ENCODE assay signal across 8 cellular contexts in genomic region chr2:237696471-237696870, GRCh38.
A peak's percentile ranks its signal among the peaks of the same experiment; 100 is the strongest.
DNase-seq lines count a peak whose midpoint lies in the region; ATAC-seq and TF ChIP-seq lines count a peak whose summit lies in the region.

No MANE protein-coding gene starts in this region.

- intact Hi-C loops in activated T-helper 1 cell treated with anti-CD3 and anti-CD28 coated beads, Interleukin-12 subunit alpha, Interleukin-12 subunit beta, Interleukin-2, Interleukin-4 antibody, amounts not matched to agents 30 ng/mL and 10 ng/mL and 1 ng/mL, durations not matched to agents 14 hours and 24 hours and 36 hours (cut with micrococcal nuclease), result loop anchor here (5.0 kb wide), 1 partner anchor 609 kb away; the partner anchor contains the start of gene COPS8
- intact Hi-C loops in naive thymus-derived CD4-positive, alpha-beta T cell (cut with micrococcal nuclease), result loop anchor here (2.0 to 10.0 kb wide), 6 partner anchors 20 to 1152 kb away; partner anchors contain the start of gene UBE2F (in 1 of the 2)

- peak overlapping the region; percentile 98 for H3K27ac Mint-ChIP-seq in activated T-helper 1 cell treated with anti-CD3 and anti-CD28 coated beads, Interleukin-12 subunit alpha, Interleukin-12 subunit beta, Interleukin-2, Interleukin-4 antibody, amounts not matched to agents 30 ng/mL and 10 ng/mL and 1 ng/mL, durations not matched to agents 14 hours and 24 hours and 36 hours
- peak overlapping the region; percentile 89 to 98 (median 94) for H3K27ac Mint-ChIP-seq in naive thymus-derived CD4-positive, alpha-beta T cell

- H3K4me3 Mint-ChIP-seq in activated T-helper 1 cell treated with anti-CD3 and anti-CD28 coated beads, Interleukin-12 subunit alpha, Interleukin-12 subunit beta, Interleukin-2, Interleukin-4 antibody, amounts not matched to agents 30 ng/mL and 10 ng/mL and 1 ng/mL, durations not matched to agents 14 hours and 24 hours and 36 hours, result peak overlapping the region; percentile 99
- peak overlapping the region; percentile 82 to 98 (median 90) for H3K4me3 Mint-ChIP-seq in naive thymus-derived CD4-positive, alpha-beta T cell

- CTCF ChIA-PET in HEK293 (lab: Yijun Ruan, JAX), result interaction anchor here (1.3 kb wide), 1 partner anchor 49 kb away, joined by 3 read pairs; no protein-coding TSS in a partner anchor
- CTCF ChIA-PET in naive thymus-derived CD4-positive, alpha-beta T cell (lab: Charles Lee), result interaction anchor here (0.7 to 6.5 kb wide), 6 partner anchors 9 to 48 kb away, joined by 3 to 43 read pairs (median 4); no protein-coding TSS in a partner anchor

- peaks cover 60% of the 10 kb centered on the region for H3K4me1 ChIP-seq in HEK293 (ENCODE audit: control insufficient read depth, insufficient read depth, low read length)
- H3K4me1 ChIP-seq in naive thymus-derived CD4-positive, alpha-beta T cell (ENCODE audit: control insufficient read depth in 2 of 2, insufficient read depth in 2 of 2, low read length in 2 of 2), result peaks cover 62 to 79% of the 10 kb centered on the region in 2 donors

- POLR2A ChIA-PET in HEK293 (lab: Yijun Ruan, JAX), result no interaction called here
- POLR2A ChIA-PET in naive thymus-derived CD4-positive, alpha-beta T cell (lab: Charles Lee), result interaction anchor here (1.0 to 12.7 kb wide), 5 partner anchors 9 to 40 kb away, joined by 3 to 349 read pairs (median 5); no protein-coding TSS in a partner anchor

- H3K27me3 ChIP-seq in naive thymus-derived CD4-positive, alpha-beta T cell (ENCODE audit: control insufficient read depth in 2 of 2, insufficient read depth in 2 of 2, low read length in 2 of 2), result no peaks in the 10 kb centered on the region

- peaks cover 80% of the 10 kb centered on the region for H3K4me1 Mint-ChIP-seq in activated T-helper 1 cell treated with anti-CD3 and anti-CD28 coated beads, Interleukin-12 subunit alpha, Interleukin-12 subunit beta, Interleukin-2, Interleukin-4 antibody, amounts not matched to agents 30 ng/mL and 10 ng/mL and 1 ng/mL, durations not matched to agents 14 hours and 24 hours and 36 hours (ENCODE audit: low read depth)
- peaks cover 68 to 86% (median 81%) of the 10 kb centered on the region in 7 donors for H3K4me1 Mint-ChIP-seq in naive thymus-derived CD4-positive, alpha-beta T cell

- no peaks in the 10 kb centered on the region for H3K9me3 Mint-ChIP-seq in activated T-helper 1 cell treated with anti-CD3 and anti-CD28 coated beads, Interleukin-12 subunit alpha, Interleukin-12 subunit beta, Interleukin-2, Interleukin-4 antibody, amounts not matched to agents 30 ng/mL and 10 ng/mL and 1 ng/mL, durations not matched to agents 14 hours and 24 hours and 36 hours
- no peaks in the 10 kb centered on the region for H3K9me3 Mint-ChIP-seq in naive thymus-derived CD4-positive, alpha-beta T cell

- peaks cover 20% of the 10 kb centered on the region for H3K36me3 Mint-ChIP-seq in activated T-helper 1 cell treated with anti-CD3 and anti-CD28 coated beads, Interleukin-12 subunit alpha, Interleukin-12 subunit beta, Interleukin-2, Interleukin-4 antibody, amounts not matched to agents 30 ng/mL and 10 ng/mL and 1 ng/mL, durations not matched to agents 14 hours and 24 hours and 36 hours (ENCODE audit: low read depth)
- H3K36me3 Mint-ChIP-seq in naive thymus-derived CD4-positive, alpha-beta T cell, result peaks cover 0 to 23% (median 0%) of the 10 kb centered on the region in 5 donors

- no peak overlapping the region; the same call in 1 of the 2 replicates for H3K27ac ChIP-seq in HEK293 (ENCODE audit: extremely low read depth, low read depth, low read length)
- H3K27ac ChIP-seq in naive thymus-derived CD4-positive, alpha-beta T cell (ENCODE audit: low read depth, low read length), result peak overlapping the region; percentile 96

- H3K4me3 ChIP-seq in HEK293 (ENCODE audit: low read depth, low read length), result no peak overlapping the region
- H3K4me3 ChIP-seq in naive thymus-derived CD4-positive, alpha-beta T cell (ENCODE audit: low read length), result peak overlapping the region; percentile 25

- H3K9me3 ChIP-seq in HEK293 (ENCODE audit: control insufficient read depth, insufficient read depth, low read depth, low read length), result no peaks in the 10 kb centered on the region
- H3K9me3 ChIP-seq in naive thymus-derived CD4-positive, alpha-beta T cell (ENCODE audit: control insufficient read depth in 2 of 3, low read length in 3 of 3), result no peaks in the 10 kb centered on the region

- peak; percentile 37 for DNase-seq in ELF-1 (ENCODE audit: low read depth, low spot score)
- peak; percentile 53 for DNase-seq in activated T-helper 1 cell treated with anti-CD3 and anti-CD28 coated beads, Interleukin-12 subunit alpha, Interleukin-12 subunit beta, Interleukin-2, Interleukin-4 antibody, amounts not matched to agents 30 ng/mL and 10 ng/mL and 1 ng/mL, durations not matched to agents 14 hours and 24 hours and 36 hours (ENCODE audit: low spot score)
- peak in 4 of 9 donors; percentile 34 to 53 (median 45) for DNase-seq in naive thymus-derived CD4-positive, alpha-beta T cell
- no peak for DNase-seq in amniotic stem cell (lab: John Stamatoyannopoulos, UW)
- DNase-seq in occipital lobe (lab: John Stamatoyannopoulos, UW), result no peak
- no peak for DNase-seq in NCI-H82 treated with DMSO at 0.1 percent for 48 hours (lab: John Stamatoyannopoulos, UW; ENCODE audit: unreplicated experiment)
- no peak for DNase-seq in NOMO-1 treated with dmso at 0.1 percent for 144 hours (lab: John Stamatoyannopoulos, UW; ENCODE audit: unreplicated experiment)

- ATAC-seq in naive thymus-derived CD4-positive, alpha-beta T cell, result no peak

- H3K36me3 ChIP-seq in HEK293 (ENCODE audit: control insufficient read depth in 2 of 2, insufficient read depth in 1 of 2, low read length in 2 of 2), result no peaks in the 10 kb centered on the region
- H3K36me3 ChIP-seq in naive thymus-derived CD4-positive, alpha-beta T cell (ENCODE audit: control insufficient read depth in 2 of 3, insufficient read depth in 3 of 3, low read length in 3 of 3), result peaks cover 0 to 8% (median 0%) of the 10 kb centered on the region in 3 experiments

- TF ChIP-seq CTCF in HEK293 (tag by site-specific recombination; IDR thresholded peaks at IDR 0.05), result no peak

- H3K27me3 Mint-ChIP-seq in activated T-helper 1 cell treated with anti-CD3 and anti-CD28 coated beads, Interleukin-12 subunit alpha, Interleukin-12 subunit beta, Interleukin-2, Interleukin-4 antibody, amounts not matched to agents 30 ng/mL and 10 ng/mL and 1 ng/mL, durations not matched to agents 14 hours and 24 hours and 36 hours (ENCODE audit: insufficient read depth), result no peaks in the 10 kb centered on the region
- H3K27me3 Mint-ChIP-seq in naive thymus-derived CD4-positive, alpha-beta T cell, result no peaks in the 10 kb centered on the region

TF ChIP-seq in HEK293, 187 proteins besides CTCF, POLR2A, EP300 and RAD21:
- no peak for TF ChIP-seq ZXDB (tag by site-specific recombination; IDR thresholded peaks at IDR 0.05)
- TF ChIP-seq OSR2 (tag by site-specific recombination; IDR thresholded peaks at IDR 0.05), result peak; percentile 75; the same call in 1 of the 2 replicates
- TF ChIP-seq ZNF843 (tag by site-specific recombination; IDR thresholded peaks at IDR 0.05), result peak; percentile 38; the same call in 1 of the 2 replicates
- TF ChIP-seq ZNF600 (tag by site-specific recombination; IDR thresholded peaks at IDR 0.05), result peak; percentile 31; the same call in 1 of the 2 replicates
- 0 out of 2 replicates have a peak, but pooled peaks have one; percentile 46 for TF ChIP-seq ZBTB44 (tag by site-specific recombination; IDR thresholded peaks at IDR 0.05)
- TF ChIP-seq ZNF792 (tag by site-specific recombination; IDR thresholded peaks at IDR 0.05), result 0 out of 2 replicates have a peak, but pooled peaks have one; percentile 77
- TF ChIP-seq KLF16 (tag by site-specific recombination; IDR thresholded peaks at IDR 0.05), result no peak
- TF ChIP-seq ZNF621 (tag by site-specific recombination; IDR thresholded peaks at IDR 0.05), result no peak
- TF ChIP-seq GLIS1 (tag by site-specific recombination; IDR thresholded peaks at IDR 0.05), result peak; percentile 53
- TF ChIP-seq ZIC2 (tag by site-specific recombination; IDR thresholded peaks at IDR 0.05), result peak; percentile 85

Comparison
In these comparisons a context has a peak if more than half of its experiments do, and no peak if none do; other contexts are left out.
1. DNase-seq: peak in ELF-1 (single experiment) and activated T-helper 1 cell treated with anti-CD3 and anti-CD28 coated beads, Interleukin-12 subunit alpha, Interleukin-12 subunit beta, Interleukin-2, Interleukin-4 antibody, amounts not matched to agents 30 ng/mL and 10 ng/mL and 1 ng/mL, durations not matched to agents 14 hours and 24 hours and 36 hours (single experiment); none in amniotic stem cell (single experiment), occipital lobe (single experiment), NCI-H82 treated with DMSO at 0.1 percent for 48 hours (single experiment) and NOMO-1 treated with dmso at 0.1 percent for 144 hours (single experiment).